In the genomic region with DNA sequence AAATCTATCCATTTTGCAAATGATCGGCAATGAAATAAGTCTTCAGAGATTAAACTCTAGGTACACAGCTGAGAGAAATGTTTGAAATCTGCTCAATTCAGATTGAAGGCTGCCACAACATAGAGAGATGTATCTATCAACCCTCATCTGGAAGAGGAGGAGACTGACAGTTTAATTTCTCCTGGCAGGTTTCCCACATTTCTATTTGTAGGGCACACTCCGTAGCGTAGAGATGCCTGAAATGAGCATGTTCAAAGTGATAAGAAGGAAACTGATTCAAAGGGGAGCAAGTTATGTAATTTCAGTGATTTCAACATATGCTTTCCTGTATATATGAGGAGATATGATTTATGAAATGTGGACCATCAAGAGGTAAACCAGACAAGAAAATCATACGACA, we compare ENCODE assay signal across 13 cellular contexts. TPM values are rescaled to one million over a fixed set of nuclear protein-coding genes. Genes with fewer than 3 reads are reported as not detected.
A peak's percentile ranks its signal among the peaks of the same experiment; 100 is the strongest.
DNase-seq lines count a peak whose midpoint lies in the region; ATAC-seq and TF ChIP-seq lines count a peak whose summit lies in the region.
"Had no signal": no experiment of that assay in that cellular context is flagged by ENCODE, and none has a peak within 500 bp of the region (broad histone marks: within the 10 kb centered on the region; RNA-seq: fewer than 3 reads in every experiment).

No MANE protein-coding gene starts in this region.

- H3K4me3 ChIP-seq in LNCaP clone FGC (ENCODE audit: low read depth, low read length), result peak overlapping the region; percentile 37
- no peak overlapping the region for H3K4me3 ChIP-seq in HAP-1

- H3K27me3 Mint-ChIP-seq in Calu3 (ENCODE audit: unreplicated experiment), result no peaks in the 10 kb centered on the region
- H3K27me3 Mint-ChIP-seq: activated naive CD8-positive, alpha-beta T cell treated with anti-CD3 and anti-CD28 coated beads, Interleukin-2, amount 50 U/mL, for 24 hours had no signal

- H3K36me3 ChIP-seq in HAP-1 (replicated peaks), result no peaks in the 10 kb centered on the region

- H3K4me1 ChIP-seq in HAP-1, result no peaks in the 10 kb centered on the region

- BruUV-seq in Calu3 (replicated peaks; lab: Mats Ljungman, UMichigan), result no TSS peak

- DNase-seq in Calu3 (no peak), LNCaP clone FGC (ENCODE audit: low read depth) (no peak), NCI-H748 (lab: John Stamatoyannopoulos, UW; ENCODE audit: unreplicated experiment) (peak; percentile 82), GM13977 (ENCODE audit: low spot score) (no peak), HAP-1 (ENCODE audit: low spot score in 2 of 2) (no peak)
- DNase-seq in stimulated activated CD4-positive, alpha-beta T cell treated with anti-CD3 and anti-CD28 coated beads, Interleukin-4, amount 100 ng/mL, for 1 hour, result no peak
- DNase-seq: activated naive CD8-positive, alpha-beta T cell treated with anti-CD3 and anti-CD28 coated beads, Interleukin-2, amount 50 U/mL, for 24 hours; activated T-cell treated with anti-CD3 and anti-CD28 coated beads for 4 hours; NK-92 treated with Interleukin-12 subunit alpha and Interleukin-12 subunit beta, amount 100 ng/mL, for 24 hours; occipital lobe; SW 1271 had no signal

- CTCF ChIA-PET in Calu3 (lab: Charles Lee), result interaction anchor here (0.7 kb wide), 1 partner anchor 145 kb away, joined by 4 read pairs; no protein-coding TSS in a partner anchor

- H3K4me1 Mint-ChIP-seq in Calu3 (ENCODE audit: low read depth, unreplicated experiment), result peaks cover 13% of the 10 kb centered on the region

- no peaks in the 10 kb centered on the region for H3K27me3 ChIP-seq in HAP-1 (ENCODE audit: low read depth)

- peaks cover 5% of the 10 kb centered on the region for H3K36me3 Mint-ChIP-seq in Calu3 (ENCODE audit: insufficient read depth, unreplicated experiment)

- intact Hi-C loops in Calu3 (cut with micrococcal nuclease; ENCODE audit: unreplicated experiment), result no loop called here

- ATAC-seq in esophagus mucosa (peak; percentile 52), HG02571 (IDR thresholded peaks at IDR 0.05; ENCODE audit: unreplicated experiment) (no peak)

- H3K9me3 ChIP-seq in HAP-1, result no peaks in the 10 kb centered on the region

- peak overlapping the region; percentile 66 for H3K27ac Mint-ChIP-seq in Calu3 (ENCODE audit: unreplicated experiment)
- H3K27ac Mint-ChIP-seq: activated naive CD8-positive, alpha-beta T cell treated with anti-CD3 and anti-CD28 coated beads, Interleukin-2, amount 50 U/mL, for 24 hours had no signal

- TF ChIP-seq CTCF in Calu3 (IDR thresholded peaks at IDR 0.05; ENCODE audit: unreplicated experiment) (no peak), LNCaP clone FGC (IDR thresholded peaks at IDR 0.05; ENCODE audit: control insufficient read depth, extremely low read depth, insufficient read depth) (no peak), GM13977 (IDR thresholded peaks at IDR 0.05; ENCODE audit: extremely low read depth, insufficient read depth, missing control alignments) (no peak)

- no peaks in the 10 kb centered on the region for H3K9me3 Mint-ChIP-seq in Calu3 (ENCODE audit: low read depth, unreplicated experiment)

- H3K4me3 Mint-ChIP-seq in Calu3 (ENCODE audit: low read depth, unreplicated experiment), result peak overlapping the region; percentile 40
- H3K4me3 Mint-ChIP-seq: activated naive CD8-positive, alpha-beta T cell treated with anti-CD3 and anti-CD28 coated beads, Interleukin-2, amount 50 U/mL, for 24 hours had no signal

- in situ Hi-C loops in GM13977 (cut with MboI; ENCODE audit: low pct_unique_long_range_greater_than_20kb, low sequenced_read_pairs, unreplicated experiment), result no loop called here
- in situ Hi-C loops in HAP-1 (cut with MboI; ENCODE audit: low sequenced_read_pairs), result no loop called here

RNA-seq across cellular contexts. Expression of gene NIBAN1, which starts 44.1 kb away (rescaled TPM):
- total RNA-seq in Calu3 (2022) (12.1 and 19.5 TPM in 2 replicates), esophagus mucosa (27.5 TPM)
